ENCODE assay signal across 9 cellular contexts in genomic region chr18:68797901-68798300, GRCh38. TPM values are rescaled to one million over a fixed set of nuclear protein-coding genes. Genes with fewer than 3 reads are reported as not detected.
A peak's percentile ranks its signal among the peaks of the same experiment; 100 is the strongest.
DNase-seq lines count a peak whose midpoint lies in the region; ATAC-seq and TF ChIP-seq lines count a peak whose summit lies in the region.
"Had no signal": no experiment of that assay in that cellular context is flagged by ENCODE, and none has a peak within 500 bp of the region (broad histone marks: within the 10 kb centered on the region; RNA-seq: fewer than 3 reads in every experiment).

Gene CCDC102B, plus strand, starts transcription at chr18:68798080. Its CDS starts 38,684 bp downstream, at chr18:68836764.

- peak within 1 kb of the TSS; percentile 60 to 92 for H3K27ac ChIP-seq in SK-N-SH (ENCODE audit: low read depth in 2 of 2, low read length in 1 of 2)
- peak within 1 kb of the TSS in 5 of 10 donors; percentile 11 to 51 (median 30) for H3K27ac ChIP-seq in heart right ventricle
- no peak within 1 kb of the TSS for H3K27ac ChIP-seq in testis

- peak within 1 kb of the TSS; percentile 72 for H3K4me2 ChIP-seq in SK-N-SH

- TF ChIP-seq EP300 in SK-N-SH (IDR thresholded peaks at IDR 0.05; ENCODE audit: borderline replicate concordance in 1 of 2, low read depth in 1 of 2, low read length in 1 of 2), result no peak

- no peak for TF ChIP-seq CTCF in SK-N-SH (IDR thresholded peaks at IDR 0.05)
- TF ChIP-seq CTCF in heart right ventricle (IDR thresholded peaks at IDR 0.05), result no peak
- TF ChIP-seq CTCF in testis (IDR thresholded peaks at IDR 0.05), result no peak

- H3K9ac ChIP-seq in SK-N-SH, result peak within 1 kb of the TSS; percentile 55; the same call in 1 of the 2 replicates

- no peak for TF ChIP-seq RAD21 in SK-N-SH (IDR thresholded peaks at IDR 0.05; ENCODE audit: low read length)

- H2AFZ ChIP-seq in SK-N-SH (ENCODE audit: low read depth), result peak within 1 kb of the TSS; percentile 81

- no peak for TF ChIP-seq POLR2A in testis (IDR thresholded peaks at IDR 0.05)

- DNase-seq in HCEC 1CT (peak; percentile 82), SK-N-SH (peak; percentile 4), heart right ventricle (no peak), testis (no peak), 8988T (no peak)
- DNase-seq in activated T-cell treated with anti-CD3 and anti-CD28 coated beads, Interleukin-2, amount 50 U/mL, for 1 hour, result no peak
- DNase-seq: NCI-H2171, small intestine had no signal

- H3K27me3 ChIP-seq in SK-N-SH (ENCODE audit: insufficient read depth) (no peaks in the 10 kb centered on the region), heart right ventricle (no peaks in the 10 kb centered on the region), testis (no peaks in the 10 kb centered on the region)

- H3K4me1 ChIP-seq in SK-N-SH (ENCODE audit: control insufficient read depth in 1 of 2, insufficient read depth in 2 of 2, low read depth in 1 of 2, low read length in 1 of 2) (peaks cover 3 to 19% of the 10 kb centered on the region in 2 experiments), heart right ventricle (peaks cover 0 to 15% (median 0%) of the 10 kb centered on the region in 9 donors), testis (no peaks in the 10 kb centered on the region)

- intact Hi-C loops in heart right ventricle (cut with DNase I), result no loop called here
- intact Hi-C loops in testis (cut with DNase I; ENCODE audit: low total_unique reads), result no loop called here

- CTCF ChIA-PET in SK-N-SH (lab: Yijun Ruan, JAX), result interaction anchor here (0.6 kb wide), 1 partner anchor 64 kb away, joined by 3 read pairs; no protein-coding TSS in a partner anchor

- 31% methylated on average over 1 of the region's 1 CpG for WGBS in SK-N-SH (ENCODE audit: low lambda C conversion rate)
- 27 to 33% methylated on average over 1 of the region's 1 CpG for WGBS in heart right ventricle, 2 donors
- WGBS in testis, 2 donors, result 42 to 72% methylated on average over 1 of the region's 1 CpG

- H3K4me3 ChIP-seq in SK-N-SH (ENCODE audit: low read depth in 2 of 2, low read length in 1 of 2), result peak within 1 kb of the TSS; percentile 6 to 54; a peak in 2 of 4 replicates
- H3K4me3 ChIP-seq in heart right ventricle, result peak within 1 kb of the TSS in 8 of 10 donors; percentile 1 to 41 (median 36)
- no peak within 1 kb of the TSS for H3K4me3 ChIP-seq in testis

- no peaks in the 10 kb centered on the region; the same call in 1 of the 2 replicates for H3K79me2 ChIP-seq in SK-N-SH (ENCODE audit: insufficient read depth)

- ATAC-seq in heart right ventricle (peak in 6 of 8 donors; percentile 67 to 85 (median 76)), GM21723 (IDR thresholded peaks at IDR 0.05; ENCODE audit: unreplicated experiment) (no peak)

- H3K9me2 ChIP-seq in SK-N-SH, result no peaks in the 10 kb centered on the region

- no peaks in the 10 kb centered on the region for H3K36me3 ChIP-seq in SK-N-SH (replicated peaks in 1 of 2; ENCODE audit: control insufficient read depth in 1 of 2, insufficient read depth in 2 of 2, low read length in 1 of 2)
- H3K36me3 ChIP-seq in heart right ventricle, result no peaks in the 10 kb centered on the region
- no peaks in the 10 kb centered on the region for H3K36me3 ChIP-seq in testis (ENCODE audit: low read depth, missing control alignments)

- peaks cover 4% of the 10 kb centered on the region for H3F3A ChIP-seq in SK-N-SH (replicated peaks; ENCODE audit: insufficient read depth)

- POLR2A ChIA-PET in SK-N-SH (lab: Yijun Ruan, JAX), result no interaction called here

- H3K9me3 ChIP-seq in SK-N-SH, result no peaks in the 10 kb centered on the region
- no peaks in the 10 kb centered on the region for H3K9me3 ChIP-seq in heart right ventricle
- no peaks in the 10 kb centered on the region for H3K9me3 ChIP-seq in testis

- H4K20me1 ChIP-seq in SK-N-SH (ENCODE audit: insufficient read depth), result no peaks in the 10 kb centered on the region

TF ChIP-seq in SK-N-SH, 30 proteins besides CTCF, POLR2A, EP300 and RAD21:
- TF ChIP-seq ZBTB33 (IDR thresholded peaks at IDR 0.05; ENCODE audit: borderline replicate concordance, low read depth) (no peak), SMC3 (IDR thresholded peaks at IDR 0.05; ENCODE audit: low read depth, low read length) (no peak), FOXM1 (IDR thresholded peaks at IDR 0.05; ENCODE audit: low read depth) (no peak)

RNA-seq across cellular contexts. Expression of gene CCDC102B, which starts in this region (rescaled TPM):
- 2.0 and 2.4 TPM in 2 replicates for polyA plus RNA-seq in SK-N-SH (2012; rRNA removed)
- polyA plus RNA-seq in SK-N-SH (2012; cell fraction: cytosol; rRNA removed), result 2.8 and 3.0 TPM in 2 replicates
- 1.1 and 2.7 TPM in 2 replicates for polyA plus RNA-seq in SK-N-SH (2012; cell fraction: nucleus; rRNA removed)
- 1 to 10 TPM; 3.1 to 7.3 (median 5.8) TPM for total RNA-seq in heart right ventricle
- 1 to 10 TPM; 2.8 to 6.5 TPM for polyA plus RNA-seq in heart right ventricle
- total RNA-seq in testis, result 10 to 100 TPM; 13.3 to 25.1 TPM
- polyA plus RNA-seq in testis (ENCODE audit: insufficient read depth, low read depth, low replicate concordance), result 14.9 TPM

Comparison
In these comparisons a context has a peak if more than half of its experiments do, and no peak if none do; other contexts are left out.
1. DNase-seq: peak in HCEC 1CT (single experiment) and SK-N-SH (single experiment); none in heart right ventricle (0 of 2), testis (single experiment), activated T-cell treated with anti-CD3 and anti-CD28 coated beads, Interleukin-2, amount 50 U/mL, for 1 hour (single experiment) and 8988T (single experiment).
2. H3K27ac ChIP-seq: peak in SK-N-SH (2 of 2); none in testis (0 of 2).
3. H3K4me3 ChIP-seq: peak in SK-N-SH (2 of 2) and heart right ventricle (8 of 10); none in testis (0 of 2).